In genomic region chr20:51284871-51285270, GRCh38 we compare ENCODE assay signal across 25 cellular contexts.
"Had no signal": no experiment of that assay in that cellular context is flagged by ENCODE, and none has a peak within 500 bp of the region (broad histone marks: within the 10 kb centered on the region; RNA-seq: fewer than 3 reads in every experiment).

No MANE protein-coding gene starts in this region.

- ATAC-seq: heart left ventricle; left cardiac atrium; naive thymus-derived CD4-positive, alpha-beta T cell; stimulated activated naive B cell treated with anti-CD40 and anti-IgM and Interleukin-4, amounts not matched to agents 10 μg/mL and 1 μg/mL and 100 μg/mL, for 72 hours had no signal

- H3K9me3 ChIP-seq: colonic mucosa, neutrophil, sigmoid colon, suprapubic skin, tibial artery had no signal

- H3K4me3 ChIP-seq: colonic mucosa, heart left ventricle, left ventricle myocardium inferior, lung, right atrium auricular region, sigmoid colon, skin epidermis, stomach, suprapubic skin, tibial artery had no signal

- H3K27ac ChIP-seq: colonic mucosa, heart left ventricle, left ventricle myocardium inferior, neutrophil, right atrium auricular region, sigmoid colon, skin epidermis, stomach, suprapubic skin, tibial artery had no signal

- H3K4me1 ChIP-seq: colonic mucosa, heart left ventricle, left ventricle myocardium inferior, right atrium auricular region, sigmoid colon, stomach, suprapubic skin, tibial artery had no signal

- H3K36me3 ChIP-seq: colonic mucosa, heart left ventricle, left ventricle myocardium inferior, neutrophil, right atrium auricular region, sigmoid colon, stomach, suprapubic skin, tibial artery had no signal

- DNase-seq: colonic mucosa; dermis blood vessel endothelial cell; effector CD4-positive, alpha-beta T cell; endodermal cell; erythroblast; foreskin melanocyte; heart left ventricle; left cardiac atrium; left ventricle myocardium inferior; mesendoderm; naive thymus-derived CD4-positive, alpha-beta T cell; nephron progenitor cell; sigmoid colon; stimulated activated CD4-positive, alpha-beta T cell treated with anti-CD3 and anti-CD28 coated beads, Interleukin-2, amount 100 ng/mL, for 24 hours; stimulated activated CD4-positive, alpha-beta T cell treated with anti-CD3 and anti-CD28 coated beads, Interleukin-4, amount 100 ng/mL, for 4 hours; stimulated activated naive B cell treated with anti-CD40 and anti-IgM and Interleukin-4, amounts not matched to agents 10 μg/mL and 1 μg/mL and 100 μg/mL, for 72 hours; stomach; tibial artery had no signal

- H3K27me3 ChIP-seq: colonic mucosa, right atrium auricular region, sigmoid colon, stomach, tibial artery had no signal

- FAIRE-seq: endothelial cell of umbilical vein, keratinocyte had no signal
